Comparison of ENCODE assay signal across 1 cellular context in the genomic region with DNA sequence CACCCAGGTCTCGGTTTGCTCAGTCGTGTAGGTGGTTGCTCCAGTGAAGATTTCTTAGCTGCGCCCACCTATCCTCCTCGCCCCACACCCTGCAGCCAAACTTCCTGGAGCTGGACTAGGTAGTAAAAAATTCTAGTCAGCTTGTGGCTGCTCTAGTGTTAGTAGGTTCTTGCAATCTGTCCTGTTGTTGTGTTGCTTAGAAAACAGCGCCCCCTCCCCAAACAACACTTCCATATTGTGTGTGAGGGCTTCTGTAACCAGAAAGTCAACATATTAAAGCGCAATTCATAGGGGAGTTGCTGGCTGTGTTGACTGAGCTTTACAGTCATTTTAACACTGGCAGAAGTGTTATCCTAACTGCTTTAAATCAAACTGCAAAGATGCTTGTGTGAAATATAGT.
TF ChIP-seq lines count a peak whose summit lies in the region.

No MANE protein-coding gene starts in this region.

TF ChIP-seq in GM23338, 12 proteins besides CTCF, POLR2A, EP300 and RAD21 (continued from another document):
- TF ChIP-seq, protein P1, sequence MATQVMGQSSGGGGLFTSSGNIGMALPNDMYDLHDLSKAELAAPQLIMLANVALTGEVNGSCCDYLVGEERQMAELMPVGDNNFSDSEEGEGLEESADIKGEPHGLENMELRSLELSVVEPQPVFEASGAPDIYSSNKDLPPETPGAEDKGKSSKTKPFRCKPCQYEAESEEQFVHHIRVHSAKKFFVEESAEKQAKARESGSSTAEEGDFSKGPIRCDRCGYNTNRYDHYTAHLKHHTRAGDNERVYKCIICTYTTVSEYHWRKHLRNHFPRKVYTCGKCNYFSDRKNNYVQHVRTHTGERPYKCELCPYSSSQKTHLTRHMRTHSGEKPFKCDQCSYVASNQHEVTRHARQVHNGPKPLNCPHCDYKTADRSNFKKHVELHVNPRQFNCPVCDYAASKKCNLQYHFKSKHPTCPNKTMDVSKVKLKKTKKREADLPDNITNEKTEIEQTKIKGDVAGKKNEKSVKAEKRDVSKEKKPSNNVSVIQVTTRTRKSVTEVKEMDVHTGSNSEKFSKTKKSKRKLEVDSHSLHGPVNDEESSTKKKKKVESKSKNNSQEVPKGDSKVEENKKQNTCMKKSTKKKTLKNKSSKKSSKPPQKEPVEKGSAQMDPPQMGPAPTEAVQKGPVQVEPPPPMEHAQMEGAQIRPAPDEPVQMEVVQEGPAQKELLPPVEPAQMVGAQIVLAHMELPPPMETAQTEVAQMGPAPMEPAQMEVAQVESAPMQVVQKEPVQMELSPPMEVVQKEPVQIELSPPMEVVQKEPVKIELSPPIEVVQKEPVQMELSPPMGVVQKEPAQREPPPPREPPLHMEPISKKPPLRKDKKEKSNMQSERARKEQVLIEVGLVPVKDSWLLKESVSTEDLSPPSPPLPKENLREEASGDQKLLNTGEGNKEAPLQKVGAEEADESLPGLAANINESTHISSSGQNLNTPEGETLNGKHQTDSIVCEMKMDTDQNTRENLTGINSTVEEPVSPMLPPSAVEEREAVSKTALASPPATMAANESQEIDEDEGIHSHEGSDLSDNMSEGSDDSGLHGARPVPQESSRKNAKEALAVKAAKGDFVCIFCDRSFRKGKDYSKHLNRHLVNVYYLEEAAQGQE (IDR thresholded peaks at IDR 0.05; ENCODE audit: unreplicated experiment) = no peak
TF ChIP-seq in GM23338: peak in this region for 0.
